11 cellular contexts compared by ENCODE assay signal in genomic region chr16:8686031-8686621, GRCh38. TPM values are rescaled to one million over a fixed set of nuclear protein-coding genes. Genes with fewer than 3 reads are reported as not detected.
A peak's percentile ranks its signal among the peaks of the same experiment; 100 is the strongest.
DNase-seq lines count a peak whose midpoint lies in the region; ATAC-seq and TF ChIP-seq lines count a peak whose summit lies in the region.
"Had no signal": no experiment of that assay in that cellular context is flagged by ENCODE, and none has a peak within 500 bp of the region (broad histone marks: within the 10 kb centered on the region; RNA-seq: fewer than 3 reads in every experiment).

No MANE protein-coding gene starts in this region.

- TF ChIP-seq CTCF in VCaP (conservative IDR thresholded peaks at IDR 0.05) (no peak), heart right ventricle (IDR thresholded peaks at IDR 0.05) (no peak)

- peaks cover 0 to 9% (median 3%) of the 10 kb centered on the region in 9 donors for H3K4me1 ChIP-seq in heart right ventricle
- H3K4me1 ChIP-seq: upper lobe of left lung had no signal

- ATAC-seq in heart right ventricle (peak; percentile 58 to 96 (median 92)), GM18517 (IDR thresholded peaks at IDR 0.05; ENCODE audit: unreplicated experiment) (no peak), GM21825 (IDR thresholded peaks at IDR 0.05; ENCODE audit: unreplicated experiment) (no peak)
- ATAC-seq: activated CD8-positive, alpha-beta memory T cell treated with anti-CD3 and anti-CD28 coated beads, Interleukin-2, amount 10 ng/mL, durations not matched to agents 7 days and 5 days had no signal

- intact Hi-C loops in heart right ventricle (cut with DNase I), result loop anchor here in 2 of 10 donors (10.0 kb wide), 2 partner anchors 49 to 59 kb away; no protein-coding TSS in a partner anchor

- peak overlapping the region; percentile 64 for H3K27ac ChIP-seq in VCaP
- H3K27ac ChIP-seq in heart right ventricle, result peak overlapping the region in 6 of 10 donors; percentile 10 to 69 (median 30)
- H3K27ac ChIP-seq: upper lobe of left lung had no signal

- H3K9me3 ChIP-seq in heart right ventricle, result peaks cover 0 to 21% (median 9%) of the 10 kb centered on the region in 11 donors

- DNase-seq in DMS79 treated with DMSO at 0.1 percent for 48 hours (lab: John Stamatoyannopoulos, UW) (peak; percentile 27), heart right ventricle (peak; percentile 31 to 49), occipital lobe (lab: John Stamatoyannopoulos, UW) (peak; percentile 58), dedifferentiated amniotic fluid mesenchymal stem cell (ENCODE audit: extremely low spot score) (no peak)
- DNase-seq in activated CD4-positive, CD25-positive, alpha-beta regulatory T cell treated with anti-CD3 and anti-CD28 coated beads, Interleukin-2, amount 50 U/mL, for 72 hours, result no peak
- DNase-seq: activated CD8-positive, alpha-beta memory T cell treated with anti-CD3 and anti-CD28 coated beads, Interleukin-2, amount 10 ng/mL, durations not matched to agents 7 days and 5 days; NCI-H345; upper lobe of left lung had no signal

- H3K4me3 ChIP-seq in heart right ventricle, result no peak overlapping the region
- H3K4me3 ChIP-seq: upper lobe of left lung had no signal

- no peaks in the 10 kb centered on the region for H3K27me3 ChIP-seq in heart right ventricle
- H3K27me3 ChIP-seq: upper lobe of left lung had no signal

- WGBS in heart right ventricle, 2 donors, result 20 to 22% methylated on average over 7 of the region's 7 CpGs

- H3K36me3 ChIP-seq in heart right ventricle, result peaks cover 0 to 7% (median 0%) of the 10 kb centered on the region in 9 donors
- H3K36me3 ChIP-seq: upper lobe of left lung had no signal

RNA-seq across cellular contexts. Expression of gene ABAT, which starts 11.7 kb away (rescaled TPM):
- total RNA-seq in heart right ventricle, result 10 to 100 TPM in 7 of 10 donors, 1 to 10 TPM in 3; 3.7 to 35.9 (median 17.7) TPM
- 10 to 100 TPM in 1 of 2 donors, 1 to 10 TPM in 1; 2.2 to 10.3 TPM for polyA plus RNA-seq in heart right ventricle
- 86.1 TPM for total RNA-seq in occipital lobe

Comparison
In these comparisons a context has a peak if more than half of its experiments do, and no peak if none do; other contexts are left out.
1. DNase-seq: peak in DMS79 treated with DMSO at 0.1 percent for 48 hours (single experiment), heart right ventricle (2 of 2) and occipital lobe (single experiment); none in dedifferentiated amniotic fluid mesenchymal stem cell (single experiment) and activated CD4-positive, CD25-positive, alpha-beta regulatory T cell treated with anti-CD3 and anti-CD28 coated beads, Interleukin-2, amount 50 U/mL, for 72 hours (single experiment).
2. ATAC-seq: peak in heart right ventricle (8 of 8); none in GM18517 (single experiment) and GM21825 (single experiment).